In genomic region chr6:38113810-38114577, GRCh38 we compare ENCODE assay signal across 19 cellular contexts.
DNase-seq lines count a peak whose midpoint lies in the region; ATAC-seq and TF ChIP-seq lines count a peak whose summit lies in the region.
"Had no signal": no experiment of that assay in that cellular context is flagged by ENCODE, and none has a peak within 500 bp of the region (broad histone marks: within the 10 kb centered on the region; RNA-seq: fewer than 3 reads in every experiment).

No MANE protein-coding gene starts in this region.

- ATAC-seq in foreskin keratinocyte (peak; percentile 44), aorta (ENCODE audit: low FRiP score) (no peak), GM19351 (IDR thresholded peaks at IDR 0.05; ENCODE audit: unreplicated experiment) (no peak)
- ATAC-seq: activated CD8-positive, alpha-beta T cell treated with anti-CD3 and anti-CD28 coated beads, Interleukin-2, amount 10 ng/mL, durations not matched to agents 7 days and 5 days; HCT116; naive thymus-derived CD4-positive, alpha-beta T cell had no signal

- no peak overlapping the region for H3K4me3 ChIP-seq in aorta (ENCODE audit: low read length in 2 of 2)
- H3K4me3 ChIP-seq: ascending aorta, lung, Peyer's patch, tibial nerve had no signal

- peak; percentile 27 for DNase-seq in DMS 273 (lab: John Stamatoyannopoulos, UW; ENCODE audit: unreplicated experiment)
- DNase-seq in DMS 273 treated with DMSO at 0.1 percent for 48 hours (lab: John Stamatoyannopoulos, UW) = no peak
- peak; percentile 28 for DNase-seq in NCI-H128 (lab: John Stamatoyannopoulos, UW; ENCODE audit: unreplicated experiment)
- peak; percentile 92 for DNase-seq in NCI-H69 (lab: John Stamatoyannopoulos, UW)
- no peak for DNase-seq in foreskin keratinocyte
- no peak for DNase-seq in aorta
- no peak for DNase-seq in OCI-M1 (lab: John Stamatoyannopoulos, UW)
- DNase-seq: activated CD8-positive, alpha-beta T cell treated with anti-CD3 and anti-CD28 coated beads, Interleukin-2, amount 10 ng/mL, durations not matched to agents 7 days and 5 days; naive thymus-derived CD4-positive, alpha-beta T cell; NCI-H510A treated with DMSO at 0.1 percent for 48 hours; Peyer's patch; posterior cingulate gyrus had no signal

- no peaks in the 10 kb centered on the region for H3K9me3 ChIP-seq in aorta (ENCODE audit: control insufficient read depth, low read length)
- H3K9me3 ChIP-seq: ascending aorta, Peyer's patch, tibial nerve had no signal

- 93 to 98% methylated on average over 4 of the region's 4 CpGs for WGBS in aorta, 2 donors

- H3K27me3 ChIP-seq in foreskin keratinocyte (no peaks in the 10 kb centered on the region), aorta (ENCODE audit: control insufficient read depth in 1 of 2, insufficient read depth in 2 of 2, low read length in 1 of 2) (no peaks in the 10 kb centered on the region)
- H3K27me3 ChIP-seq: ascending aorta, Peyer's patch, tibial nerve had no signal

- H3K36me3 ChIP-seq in aorta (ENCODE audit: control insufficient read depth in 1 of 2, insufficient read depth in 2 of 2, low read length in 1 of 2) = peaks cover 0 to 4% of the 10 kb centered on the region in 2 donors

- H3K27ac ChIP-seq in foreskin keratinocyte (no peak overlapping the region), aorta (ENCODE audit: low read depth in 1 of 2, low read length in 2 of 2) (no peak overlapping the region)
- H3K27ac ChIP-seq: 22Rv1, ascending aorta, Peyer's patch, tibial nerve, VCaP had no signal

- peaks cover 31% of the 10 kb centered on the region for H3K4me1 ChIP-seq in foreskin keratinocyte
- H3K4me1 ChIP-seq in aorta (ENCODE audit: control insufficient read depth in 1 of 2, insufficient read depth in 2 of 2, low read length in 2 of 2) = peaks cover 0 to 3% of the 10 kb centered on the region in 2 donors

- no peak for TF ChIP-seq CTCF in foreskin keratinocyte (conservative IDR thresholded peaks at IDR 0.05)

- intact Hi-C loops in aorta (cut with DNase I) = no loop called here

Comparison
In these comparisons a context has a peak if more than half of its experiments do, and no peak if none do; other contexts are left out.
1. DNase-seq: peak in DMS 273 (single experiment), NCI-H128 (single experiment) and NCI-H69 (single experiment); none in DMS 273 treated with DMSO at 0.1 percent for 48 hours (single experiment), foreskin keratinocyte (0 of 2), aorta (0 of 2) and OCI-M1 (single experiment).